Comparison of ENCODE assay signal across 1 cellular context in the genomic region with DNA sequence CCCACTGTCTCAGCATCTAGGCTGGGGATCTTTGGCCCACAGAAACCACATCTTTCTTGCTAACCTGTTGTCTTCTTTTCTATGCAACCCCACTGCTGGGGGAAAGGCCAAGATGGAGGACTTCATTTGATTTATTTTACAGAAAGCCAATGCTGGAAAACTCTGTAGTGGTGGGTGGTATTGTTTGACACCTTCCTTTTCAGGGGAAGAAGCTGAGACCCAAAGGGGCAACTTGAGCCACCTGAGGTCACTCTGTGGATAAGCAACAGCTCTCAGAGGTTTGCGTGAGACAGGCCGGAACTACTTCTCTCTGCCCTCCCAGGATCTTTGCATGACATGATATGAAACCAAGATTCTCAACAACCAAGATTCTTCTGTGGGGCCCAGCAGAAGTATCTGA.
TF ChIP-seq lines count a peak whose summit lies in the region.

No MANE protein-coding gene starts in this region.

TF ChIP-seq in SK-N-SH treated with all-trans-retinoic acid at 6 μM for 48 hours, 23 proteins besides CTCF, POLR2A, EP300 and RAD21 (continued from another document):
- TF ChIP-seq, protein P1, sequence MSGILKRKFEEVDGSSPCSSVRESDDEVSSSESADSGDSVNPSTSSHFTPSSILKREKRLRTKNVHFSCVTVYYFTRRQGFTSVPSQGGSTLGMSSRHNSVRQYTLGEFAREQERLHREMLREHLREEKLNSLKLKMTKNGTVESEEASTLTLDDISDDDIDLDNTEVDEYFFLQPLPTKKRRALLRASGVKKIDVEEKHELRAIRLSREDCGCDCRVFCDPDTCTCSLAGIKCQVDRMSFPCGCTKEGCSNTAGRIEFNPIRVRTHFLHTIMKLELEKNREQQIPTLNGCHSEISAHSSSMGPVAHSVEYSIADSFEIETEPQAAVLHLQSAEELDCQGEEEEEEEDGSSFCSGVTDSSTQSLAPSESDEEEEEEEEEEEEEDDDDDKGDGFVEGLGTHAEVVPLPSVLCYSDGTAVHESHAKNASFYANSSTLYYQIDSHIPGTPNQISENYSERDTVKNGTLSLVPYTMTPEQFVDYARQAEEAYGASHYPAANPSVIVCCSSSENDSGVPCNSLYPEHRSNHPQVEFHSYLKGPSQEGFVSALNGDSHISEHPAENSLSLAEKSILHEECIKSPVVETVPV (CRISPR knock-in tag; IDR thresholded peaks at IDR 0.05): no peak
- no peak for TF ChIP-seq ZFP3 (CRISPR knock-in tag; IDR thresholded peaks at IDR 0.05)
- no peak for TF ChIP-seq PPARA (CRISPR knock-in tag; IDR thresholded peaks at IDR 0.05; ENCODE audit: borderline replicate concordance)
- no peak for TF ChIP-seq OSR1 (CRISPR knock-in tag; IDR thresholded peaks at IDR 0.05)
- TF ChIP-seq ZFP30 (CRISPR knock-in tag; IDR thresholded peaks at IDR 0.05): no peak
- TF ChIP-seq, protein P2, sequence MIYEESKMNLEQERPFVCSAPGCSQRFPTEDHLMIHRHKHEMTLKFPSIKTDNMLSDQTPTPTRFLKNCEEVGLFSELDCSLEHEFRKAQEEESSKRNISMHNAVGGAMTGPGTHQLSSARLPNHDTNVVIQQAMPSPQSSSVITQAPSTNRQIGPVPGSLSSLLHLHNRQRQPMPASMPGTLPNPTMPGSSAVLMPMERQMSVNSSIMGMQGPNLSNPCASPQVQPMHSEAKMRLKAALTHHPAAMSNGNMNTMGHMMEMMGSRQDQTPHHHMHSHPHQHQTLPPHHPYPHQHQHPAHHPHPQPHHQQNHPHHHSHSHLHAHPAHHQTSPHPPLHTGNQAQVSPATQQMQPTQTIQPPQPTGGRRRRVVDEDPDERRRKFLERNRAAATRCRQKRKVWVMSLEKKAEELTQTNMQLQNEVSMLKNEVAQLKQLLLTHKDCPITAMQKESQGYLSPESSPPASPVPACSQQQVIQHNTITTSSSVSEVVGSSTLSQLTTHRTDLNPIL (CRISPR knock-in tag; IDR thresholded peaks at IDR 0.05; ENCODE audit: low read depth): no peak
- TF ChIP-seq CSDC2 (CRISPR knock-in tag; IDR thresholded peaks at IDR 0.05): no peak
- TF ChIP-seq SNAI2 (CRISPR knock-in tag; IDR thresholded peaks at IDR 0.05): no peak
- TF ChIP-seq, protein P3, sequence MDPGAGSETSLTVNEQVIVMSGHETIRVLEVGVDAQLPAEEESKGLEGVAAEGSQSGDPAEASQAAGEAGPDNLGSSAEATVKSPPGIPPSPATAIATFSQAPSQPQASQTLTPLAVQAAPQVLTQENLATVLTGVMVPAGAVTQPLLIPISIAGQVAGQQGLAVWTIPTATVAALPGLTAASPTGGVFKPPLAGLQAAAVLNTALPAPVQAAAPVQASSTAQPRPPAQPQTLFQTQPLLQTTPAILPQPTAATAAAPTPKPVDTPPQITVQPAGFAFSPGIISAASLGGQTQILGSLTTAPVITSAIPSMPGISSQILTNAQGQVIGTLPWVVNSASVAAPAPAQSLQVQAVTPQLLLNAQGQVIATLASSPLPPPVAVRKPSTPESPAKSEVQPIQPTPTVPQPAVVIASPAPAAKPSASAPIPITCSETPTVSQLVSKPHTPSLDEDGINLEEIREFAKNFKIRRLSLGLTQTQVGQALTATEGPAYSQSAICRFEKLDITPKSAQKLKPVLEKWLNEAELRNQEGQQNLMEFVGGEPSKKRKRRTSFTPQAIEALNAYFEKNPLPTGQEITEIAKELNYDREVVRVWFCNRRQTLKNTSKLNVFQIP (CRISPR knock-in tag; IDR thresholded peaks at IDR 0.05; ENCODE audit: borderline replicate concordance, low read depth): no peak
